Comparison of ENCODE assay signal across 8 cellular contexts in genomic region chr2:60707750-60708371, GRCh38. TPM values are rescaled to one million over a fixed set of nuclear protein-coding genes. Genes with fewer than 3 reads are reported as not detected.
A peak's percentile ranks its signal among the peaks of the same experiment; 100 is the strongest.
DNase-seq lines count a peak whose midpoint lies in the region; ATAC-seq, FAIRE-seq and TF ChIP-seq lines count a peak whose summit lies in the region.

No MANE protein-coding gene starts in this region.

- no peak overlapping the region for H3K27ac ChIP-seq in brain microvascular endothelial cell

- DNase-seq in CD1c-positive myeloid dendritic cell (ENCODE audit: extremely low spot score): peak; percentile 88
- peak; percentile 21 for DNase-seq in NCI-H460 (ENCODE audit: extremely low read depth, low read depth)
- no peak for DNase-seq in brain microvascular endothelial cell
- peak; percentile 46 for DNase-seq in kidney tubule cell (ENCODE audit: low spot score)
- DNase-seq in urothelium cell line (ENCODE audit: low spot score): peak; percentile 40

- no peak for FAIRE-seq in urothelium cell line (lab: Jason Lieb, UNC)

- no peak overlapping the region for H3K4me3 ChIP-seq in brain microvascular endothelial cell (ENCODE audit: low read depth, low read length)

- H3K36me3 ChIP-seq in brain microvascular endothelial cell (replicated peaks): no peaks in the 10 kb centered on the region

- ATAC-seq in GM19351 (IDR thresholded peaks at IDR 0.05; ENCODE audit: unreplicated experiment) (peak; percentile 50), HG03457 (IDR thresholded peaks at IDR 0.05; ENCODE audit: unreplicated experiment) (no peak), GM19463 (IDR thresholded peaks at IDR 0.05; ENCODE audit: unreplicated experiment) (no peak)

- peak; percentile 50 for TF ChIP-seq CTCF in brain microvascular endothelial cell (IDR thresholded peaks at IDR 0.05; ENCODE audit: low read depth, low read length, missing control alignments)

- in situ Hi-C loops in brain microvascular endothelial cell (cut with HindIII; ENCODE audit: low pct_ligation_motif_present, low sequenced_read_pairs): no loop called here

- H3K27me3 ChIP-seq in brain microvascular endothelial cell (replicated peaks): no peaks in the 10 kb centered on the region

RNA-seq across cellular contexts. Expression of gene PAPOLG, which starts 48.2 kb away (rescaled TPM):
- 21.6 and 29.0 TPM in 2 replicates for total RNA-seq in NCI-H460 (2014; rRNA removed; shearing (Covaris generic))
- 4.5 and 9.2 TPM in 2 replicates for polyA plus RNA-seq in NCI-H460 (2014; cell fraction: nucleus; rRNA removed)
